ENCODE assay signal across 8 cellular contexts in the genomic region with DNA sequence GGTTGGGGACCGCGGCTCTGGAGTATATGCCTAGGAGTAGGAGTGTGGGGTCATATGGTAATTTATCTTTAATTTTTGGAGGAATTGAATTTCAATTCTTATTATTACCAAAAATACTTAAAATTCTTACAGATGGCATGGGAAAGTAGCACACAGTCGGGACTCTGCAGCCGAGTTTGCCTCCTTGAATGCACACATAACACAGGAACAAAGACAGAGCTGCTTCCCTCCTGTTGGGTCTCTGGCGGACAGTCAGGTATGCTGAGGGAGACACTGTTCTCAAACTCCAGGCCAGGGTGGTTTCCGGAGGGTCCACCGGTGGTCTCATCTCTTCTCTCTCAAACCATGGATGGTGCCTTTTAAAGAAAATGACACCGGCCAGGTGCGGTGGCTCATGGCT. TPM values are rescaled to one million over a fixed set of nuclear protein-coding genes. Genes with fewer than 3 reads are reported as not detected.
"Had no signal": no experiment of that assay in that cellular context is flagged by ENCODE, and none has a peak within 500 bp of the region (broad histone marks: within the 10 kb centered on the region; RNA-seq: fewer than 3 reads in every experiment).

No MANE protein-coding gene starts in this region.

- H3K4me3 ChIP-seq: GM23338 had no signal

- ATAC-seq: GM23338 had no signal

- H2AFZ ChIP-seq: GM23338 had no signal

- FAIRE-seq: H1, H54, HTR-8/SVneo had no signal

- H3K4me2 ChIP-seq: GM23338 had no signal

- DNase-seq: H9, HCEC 1CT, KBM-7 had no signal

RNA-seq across cellular contexts. Expression of a gene that starts 32.7 kb away (rescaled TPM):
- total RNA-seq: GM23338, H1, H9, HT-29 had no signal
